In the genomic region with DNA sequence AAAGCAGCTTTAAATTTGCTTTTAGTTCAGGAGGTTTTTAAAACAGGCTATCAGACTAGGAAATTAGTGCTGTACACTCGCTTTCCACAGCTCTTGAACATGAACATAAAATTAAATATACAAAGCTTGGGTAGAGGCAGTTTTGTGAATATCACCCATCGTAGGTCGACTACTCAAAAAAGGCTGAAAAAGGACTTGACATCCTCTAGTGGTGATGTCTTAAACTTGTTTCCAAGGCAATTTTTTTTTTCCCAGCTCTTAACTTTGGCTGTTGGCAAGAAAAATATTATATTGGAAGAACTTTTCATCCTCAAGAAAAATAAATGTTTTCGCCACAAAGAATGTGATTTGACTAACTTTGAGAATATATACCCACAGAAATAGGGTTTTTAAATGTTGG, we compare ENCODE assay signal across 9 cellular contexts. TPM values are rescaled to one million over a fixed set of nuclear protein-coding genes. Genes with fewer than 3 reads are reported as not detected.
DNase-seq lines count a peak whose midpoint lies in the region; ATAC-seq and TF ChIP-seq lines count a peak whose summit lies in the region.
"Had no signal": no experiment of that assay in that cellular context is flagged by ENCODE, and none has a peak within 500 bp of the region (broad histone marks: within the 10 kb centered on the region; RNA-seq: fewer than 3 reads in every experiment).

No MANE protein-coding gene starts in this region.

- TF ChIP-seq CTCF in IMR-90 (conservative IDR thresholded peaks at IDR 0.05; ENCODE audit: low read depth, low read length): peak; percentile 69
- peak; percentile 58 for TF ChIP-seq CTCF in glutamatergic neuron (IDR thresholded peaks at IDR 0.05; ENCODE audit: partially characterized antibody, unreplicated experiment)

- no peak overlapping the region for H3K4me3 Mint-ChIP-seq in glutamatergic neuron (ENCODE audit: unreplicated experiment)

- DNase-seq in COLO829 (ENCODE audit: low spot score): peak; percentile 27
- DNase-seq in IMR-90: peak; percentile 63
- no peak for DNase-seq in glutamatergic neuron
- DNase-seq in NCI-H187 (lab: John Stamatoyannopoulos, UW): no peak
- DNase-seq in mesenteric fat pad (ENCODE audit: low spot score): no peak

- H2BK120ac ChIP-seq in IMR-90 (ENCODE audit: low read depth, low read length): no peak overlapping the region

- H3K18ac ChIP-seq in IMR-90 (ENCODE audit: low read depth, low read length): no peak overlapping the region

- no peak overlapping the region for H2AK5ac ChIP-seq in IMR-90 (ENCODE audit: low read depth, low read length)

- no peak overlapping the region for H2AFZ ChIP-seq in IMR-90 (replicated peaks; ENCODE audit: low read length, poor library complexity)

- no peaks in the 10 kb centered on the region for H4K20me1 ChIP-seq in IMR-90 (ENCODE audit: insufficient read depth, low read length)

- no peak overlapping the region for H2BK5ac ChIP-seq in IMR-90 (ENCODE audit: low read depth, low read length, poor library complexity, severe bottlenecking)

- CTCF ChIA-PET in IMR-90 (lab: Yijun Ruan, JAX): interaction anchor here (0.6 to 1.3 kb wide), 9 partner anchors 9 to 296 kb away, joined by 3 to 7 read pairs (median 3); no protein-coding TSS in a partner anchor

- TF ChIP-seq RAD21 in IMR-90 (IDR thresholded peaks at IDR 0.05; ENCODE audit: low read length): peak; percentile 67

- no peaks in the 10 kb centered on the region for H3K9me1 ChIP-seq in IMR-90 (ENCODE audit: insufficient read depth, low read length)

- H3K27me3 Mint-ChIP-seq in glutamatergic neuron (ENCODE audit: unreplicated experiment): peaks cover 12% of the 10 kb centered on the region

- no peaks in the 10 kb centered on the region for H3K79me1 ChIP-seq in IMR-90 (ENCODE audit: low read depth in 1 of 2, low read length in 2 of 2)

- no peak overlapping the region for H3K27ac ChIP-seq in IMR-90 (ENCODE audit: insufficient read depth, low read length)
- H3K27ac ChIP-seq: epithelial cell of prostate had no signal

- no peak overlapping the region for H4K91ac ChIP-seq in IMR-90 (ENCODE audit: insufficient read depth, low read depth, low read length)

- no peak overlapping the region for H2AK9ac ChIP-seq in IMR-90 (replicated peaks; ENCODE audit: low read depth, low read length, poor library complexity)

- no peak overlapping the region for H3K9ac ChIP-seq in IMR-90 (ENCODE audit: low read depth, low read length)

- H3K36me3 Mint-ChIP-seq in glutamatergic neuron (ENCODE audit: unreplicated experiment): no peaks in the 10 kb centered on the region

- TF ChIP-seq POLR2A in IMR-90 (IDR thresholded peaks at IDR 0.05; ENCODE audit: low read depth, low read length): no peak

- H3K56ac ChIP-seq in IMR-90 (ENCODE audit: extremely low read depth, insufficient read depth, low read length): no peak overlapping the region

- no peak overlapping the region for H3K4me3 ChIP-seq in IMR-90 (ENCODE audit: insufficient read depth, low read depth, low read length)

- peaks cover 42% of the 10 kb centered on the region for H3K27me3 ChIP-seq in IMR-90 (ENCODE audit: control insufficient read depth, insufficient read depth, low read length)

- ATAC-seq in IMR-90 (ENCODE audit: low read depth): no peak
- ATAC-seq in SK-N-SH treated with all-trans-retinoic acid at 6 μM for 48 hours: peak; percentile 25; the same call in 1 of the 3 replicates
- no peak for ATAC-seq in GM19455 (IDR thresholded peaks at IDR 0.05; ENCODE audit: unreplicated experiment)
- no peak for ATAC-seq in GM21367 (IDR thresholded peaks at IDR 0.05; ENCODE audit: unreplicated experiment)

- H4K5ac ChIP-seq in IMR-90 (ENCODE audit: low read depth, low read length): no peak overlapping the region

- peaks cover 3% of the 10 kb centered on the region for H3K9me3 Mint-ChIP-seq in glutamatergic neuron (ENCODE audit: unreplicated experiment)

- dilution Hi-C loops in IMR-90 (cut with HindIII; ENCODE audit: low sequenced_read_pairs, unreplicated experiment): no loop called here

- H3K9me3 ChIP-seq in IMR-90 (ENCODE audit: control insufficient read depth, insufficient read depth, low read length): no peaks in the 10 kb centered on the region

- H3K14ac ChIP-seq in IMR-90 (replicated peaks; ENCODE audit: low read depth, low read length): no peak overlapping the region

- H2BK20ac ChIP-seq in IMR-90 (ENCODE audit: low read depth, low read length): no peak overlapping the region

- POLR2A ChIA-PET in IMR-90 (lab: Charles Lee; ENCODE audit: unreplicated experiment): no interaction called here

- in situ Hi-C loops in IMR-90 (cut with MboI; ENCODE audit: low sequenced_read_pairs): loop anchor here (25.0 kb wide), 1 partner anchor 1085 kb away; no protein-coding TSS in a partner anchor

- H3K4me2 ChIP-seq in IMR-90 (ENCODE audit: low read depth, low read length): no peak overlapping the region

- BruUV-seq in IMR-90 (replicated peaks; lab: Mats Ljungman, UMichigan): no TSS peak

- H4K8ac ChIP-seq in IMR-90 (ENCODE audit: low read depth in 2 of 2, low read length in 2 of 2): no peak overlapping the region

- H2BK15ac ChIP-seq in IMR-90 (ENCODE audit: low read depth, low read length): no peak overlapping the region

- WGBS in IMR-90 (ENCODE audit: extremely low coverage in 2 of 2, insufficient read length in 1 of 2), 2 experiments: no CpG with 5 or more reads among the region's 4 CpGs

- peaks cover 3% of the 10 kb centered on the region; the same call in 1 of the 2 replicates for H3K4me1 ChIP-seq in IMR-90 (ENCODE audit: control insufficient read depth, insufficient read depth, low read length)

- intact Hi-C loops in IMR-90 (cut with micrococcal nuclease): loop anchor here (5.0 to 10.0 kb wide), 4 partner anchors 193 to 1095 kb away; a partner anchor contains a TSS

- H3K4me1 Mint-ChIP-seq in glutamatergic neuron (ENCODE audit: low read depth, unreplicated experiment): peaks cover 13% of the 10 kb centered on the region

- no peak overlapping the region for H3K4ac ChIP-seq in IMR-90 (ENCODE audit: low read depth, low read length)

- no peak overlapping the region for H3K27ac Mint-ChIP-seq in glutamatergic neuron (ENCODE audit: unreplicated experiment)

- H3K23ac ChIP-seq in IMR-90 (ENCODE audit: low read depth, low read length): no peak overlapping the region

- no peaks in the 10 kb centered on the region for H3K36me3 ChIP-seq in IMR-90 (ENCODE audit: control insufficient read depth, insufficient read depth, low read length)

TF ChIP-seq in IMR-90, 13 proteins besides CTCF, POLR2A, EP300 and RAD21:
- TF ChIP-seq SMC3 (IDR thresholded peaks at IDR 0.05; ENCODE audit: low read depth, low read length) (peak; percentile 43), MAFK (IDR thresholded peaks at IDR 0.05; ENCODE audit: low read depth, low read length) (no peak)

TF ChIP-seq in SK-N-SH treated with all-trans-retinoic acid at 6 μM for 48 hours, 23 proteins besides CTCF, POLR2A, EP300 and RAD21:
- TF ChIP-seq, protein P1, sequence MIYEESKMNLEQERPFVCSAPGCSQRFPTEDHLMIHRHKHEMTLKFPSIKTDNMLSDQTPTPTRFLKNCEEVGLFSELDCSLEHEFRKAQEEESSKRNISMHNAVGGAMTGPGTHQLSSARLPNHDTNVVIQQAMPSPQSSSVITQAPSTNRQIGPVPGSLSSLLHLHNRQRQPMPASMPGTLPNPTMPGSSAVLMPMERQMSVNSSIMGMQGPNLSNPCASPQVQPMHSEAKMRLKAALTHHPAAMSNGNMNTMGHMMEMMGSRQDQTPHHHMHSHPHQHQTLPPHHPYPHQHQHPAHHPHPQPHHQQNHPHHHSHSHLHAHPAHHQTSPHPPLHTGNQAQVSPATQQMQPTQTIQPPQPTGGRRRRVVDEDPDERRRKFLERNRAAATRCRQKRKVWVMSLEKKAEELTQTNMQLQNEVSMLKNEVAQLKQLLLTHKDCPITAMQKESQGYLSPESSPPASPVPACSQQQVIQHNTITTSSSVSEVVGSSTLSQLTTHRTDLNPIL (CRISPR knock-in tag; IDR thresholded peaks at IDR 0.05; ENCODE audit: low read depth): no peak
- no peak for TF ChIP-seq ZNF70 (CRISPR knock-in tag; IDR thresholded peaks at IDR 0.05)
- TF ChIP-seq, protein P2, sequence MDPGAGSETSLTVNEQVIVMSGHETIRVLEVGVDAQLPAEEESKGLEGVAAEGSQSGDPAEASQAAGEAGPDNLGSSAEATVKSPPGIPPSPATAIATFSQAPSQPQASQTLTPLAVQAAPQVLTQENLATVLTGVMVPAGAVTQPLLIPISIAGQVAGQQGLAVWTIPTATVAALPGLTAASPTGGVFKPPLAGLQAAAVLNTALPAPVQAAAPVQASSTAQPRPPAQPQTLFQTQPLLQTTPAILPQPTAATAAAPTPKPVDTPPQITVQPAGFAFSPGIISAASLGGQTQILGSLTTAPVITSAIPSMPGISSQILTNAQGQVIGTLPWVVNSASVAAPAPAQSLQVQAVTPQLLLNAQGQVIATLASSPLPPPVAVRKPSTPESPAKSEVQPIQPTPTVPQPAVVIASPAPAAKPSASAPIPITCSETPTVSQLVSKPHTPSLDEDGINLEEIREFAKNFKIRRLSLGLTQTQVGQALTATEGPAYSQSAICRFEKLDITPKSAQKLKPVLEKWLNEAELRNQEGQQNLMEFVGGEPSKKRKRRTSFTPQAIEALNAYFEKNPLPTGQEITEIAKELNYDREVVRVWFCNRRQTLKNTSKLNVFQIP (CRISPR knock-in tag; IDR thresholded peaks at IDR 0.05; ENCODE audit: borderline replicate concordance, low read depth): no peak
- no peak for TF ChIP-seq TCF4 (CRISPR knock-in tag; IDR thresholded peaks at IDR 0.05; ENCODE audit: borderline replicate concordance)
- TF ChIP-seq ZFP3 (CRISPR knock-in tag; IDR thresholded peaks at IDR 0.05): no peak
- no peak for TF ChIP-seq BACH2 (CRISPR knock-in tag; IDR thresholded peaks at IDR 0.05; ENCODE audit: borderline replicate concordance)
- no peak for TF ChIP-seq ESRRG (CRISPR knock-in tag; IDR thresholded peaks at IDR 0.05)
- no peak for TF ChIP-seq SNAI2 (CRISPR knock-in tag; IDR thresholded peaks at IDR 0.05)

RNA-seq across cellular contexts. Expression of a gene that starts 2.9 kb away (rescaled TPM):
- 0.28 and 0.36 TPM in 2 replicates for total RNA-seq in IMR-90 (2012; rRNA removed)
- 0.19 TPM in 2 replicates for polyA plus RNA-seq in IMR-90 (2012; rRNA removed)
- polyA plus RNA-seq in IMR-90 (2012; cell fraction: cytosol; rRNA removed): 0.18 and 0.22 TPM in 2 replicates
- polyA plus RNA-seq in IMR-90 (2012; cell fraction: nucleus; rRNA removed; ENCODE audit: low replicate concordance): 0.24 and 0.40 TPM in 2 replicates
- total RNA-seq in glutamatergic neuron (ENCODE audit: unreplicated experiment): 2.2 TPM
- 5.2 TPM for total RNA-seq in mesenteric fat pad

Comparison
In these comparisons a context has a peak if more than half of its experiments do, and no peak if none do; other contexts are left out.
1. DNase-seq: peak in COLO829 (single experiment) and IMR-90 (single experiment); none in glutamatergic neuron (single experiment), NCI-H187 (0 of 2) and mesenteric fat pad (single experiment).